ENCODE assay signal across 1 cellular context in genomic region chr20:3866464-3866863, GRCh38.
TF ChIP-seq lines count a peak whose summit lies in the region.

No MANE protein-coding gene starts in this region.

TF ChIP-seq in HCT116, 20 proteins besides CTCF, POLR2A, EP300 and RAD21:
- no peak for TF ChIP-seq CEBPB (IDR thresholded peaks at IDR 0.05; ENCODE audit: low read depth)
- TF ChIP-seq, protein P1, sequence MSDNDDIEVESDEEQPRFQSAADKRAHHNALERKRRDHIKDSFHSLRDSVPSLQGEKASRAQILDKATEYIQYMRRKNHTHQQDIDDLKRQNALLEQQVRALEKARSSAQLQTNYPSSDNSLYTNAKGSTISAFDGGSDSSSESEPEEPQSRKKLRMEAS (IDR thresholded peaks at IDR 0.05): no peak
- no peak for TF ChIP-seq EGR1 (IDR thresholded peaks at IDR 0.05; ENCODE audit: low read depth)
- TF ChIP-seq, protein P2, sequence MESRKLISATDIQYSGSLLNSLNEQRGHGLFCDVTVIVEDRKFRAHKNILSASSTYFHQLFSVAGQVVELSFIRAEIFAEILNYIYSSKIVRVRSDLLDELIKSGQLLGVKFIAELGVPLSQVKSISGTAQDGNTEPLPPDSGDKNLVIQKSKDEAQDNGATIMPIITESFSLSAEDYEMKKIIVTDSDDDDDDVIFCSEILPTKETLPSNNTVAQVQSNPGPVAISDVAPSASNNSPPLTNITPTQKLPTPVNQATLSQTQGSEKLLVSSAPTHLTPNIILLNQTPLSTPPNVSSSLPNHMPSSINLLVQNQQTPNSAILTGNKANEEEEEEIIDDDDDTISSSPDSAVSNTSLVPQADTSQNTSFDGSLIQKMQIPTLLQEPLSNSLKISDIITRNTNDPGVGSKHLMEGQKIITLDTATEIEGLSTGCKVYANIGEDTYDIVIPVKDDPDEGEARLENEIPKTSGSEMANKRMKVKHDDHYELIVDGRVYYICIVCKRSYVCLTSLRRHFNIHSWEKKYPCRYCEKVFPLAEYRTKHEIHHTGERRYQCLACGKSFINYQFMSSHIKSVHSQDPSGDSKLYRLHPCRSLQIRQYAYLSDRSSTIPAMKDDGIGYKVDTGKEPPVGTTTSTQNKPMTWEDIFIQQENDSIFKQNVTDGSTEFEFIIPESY (IDR thresholded peaks at IDR 0.05; ENCODE audit: extremely low read depth, insufficient replicate concordance, low read length): no peak
- TF ChIP-seq, protein P3, sequence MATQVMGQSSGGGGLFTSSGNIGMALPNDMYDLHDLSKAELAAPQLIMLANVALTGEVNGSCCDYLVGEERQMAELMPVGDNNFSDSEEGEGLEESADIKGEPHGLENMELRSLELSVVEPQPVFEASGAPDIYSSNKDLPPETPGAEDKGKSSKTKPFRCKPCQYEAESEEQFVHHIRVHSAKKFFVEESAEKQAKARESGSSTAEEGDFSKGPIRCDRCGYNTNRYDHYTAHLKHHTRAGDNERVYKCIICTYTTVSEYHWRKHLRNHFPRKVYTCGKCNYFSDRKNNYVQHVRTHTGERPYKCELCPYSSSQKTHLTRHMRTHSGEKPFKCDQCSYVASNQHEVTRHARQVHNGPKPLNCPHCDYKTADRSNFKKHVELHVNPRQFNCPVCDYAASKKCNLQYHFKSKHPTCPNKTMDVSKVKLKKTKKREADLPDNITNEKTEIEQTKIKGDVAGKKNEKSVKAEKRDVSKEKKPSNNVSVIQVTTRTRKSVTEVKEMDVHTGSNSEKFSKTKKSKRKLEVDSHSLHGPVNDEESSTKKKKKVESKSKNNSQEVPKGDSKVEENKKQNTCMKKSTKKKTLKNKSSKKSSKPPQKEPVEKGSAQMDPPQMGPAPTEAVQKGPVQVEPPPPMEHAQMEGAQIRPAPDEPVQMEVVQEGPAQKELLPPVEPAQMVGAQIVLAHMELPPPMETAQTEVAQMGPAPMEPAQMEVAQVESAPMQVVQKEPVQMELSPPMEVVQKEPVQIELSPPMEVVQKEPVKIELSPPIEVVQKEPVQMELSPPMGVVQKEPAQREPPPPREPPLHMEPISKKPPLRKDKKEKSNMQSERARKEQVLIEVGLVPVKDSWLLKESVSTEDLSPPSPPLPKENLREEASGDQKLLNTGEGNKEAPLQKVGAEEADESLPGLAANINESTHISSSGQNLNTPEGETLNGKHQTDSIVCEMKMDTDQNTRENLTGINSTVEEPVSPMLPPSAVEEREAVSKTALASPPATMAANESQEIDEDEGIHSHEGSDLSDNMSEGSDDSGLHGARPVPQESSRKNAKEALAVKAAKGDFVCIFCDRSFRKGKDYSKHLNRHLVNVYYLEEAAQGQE (IDR thresholded peaks at IDR 0.05; ENCODE audit: low read depth): no peak
- no peak for TF ChIP-seq EZH2phosphoT487 (IDR thresholded peaks at IDR 0.05; ENCODE audit: borderline replicate concordance)
- no peak for TF ChIP-seq SP1 (IDR thresholded peaks at IDR 0.05; ENCODE audit: low read depth)
